1 cellular context compared by ENCODE assay signal in the genomic region with DNA sequence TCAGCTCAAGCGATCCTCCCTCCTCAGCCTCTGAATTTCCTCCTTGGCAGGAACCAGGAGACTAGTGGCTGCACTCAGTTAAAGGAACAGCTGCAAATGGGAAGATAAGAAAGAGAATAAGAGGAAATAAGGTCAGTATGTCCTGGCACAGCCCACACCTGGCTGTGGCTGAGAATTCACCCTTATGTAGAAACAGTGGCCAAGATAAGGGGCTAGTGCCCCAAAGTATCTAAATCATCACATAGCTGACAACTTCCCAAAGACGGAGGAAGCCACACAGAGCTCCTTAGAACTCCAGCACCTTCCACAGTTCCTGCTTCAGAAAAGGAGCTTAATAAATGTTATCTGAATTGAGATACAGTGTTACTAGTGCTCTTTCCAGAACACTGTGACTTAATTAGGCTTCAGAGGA.
TF ChIP-seq lines count a peak whose summit lies in the region.

No MANE protein-coding gene starts in this region.

TF ChIP-seq in SK-N-SH treated with all-trans-retinoic acid at 6 μM for 48 hours, 23 proteins besides CTCF, POLR2A, EP300 and RAD21 (continued from another document):
- TF ChIP-seq, protein P1, sequence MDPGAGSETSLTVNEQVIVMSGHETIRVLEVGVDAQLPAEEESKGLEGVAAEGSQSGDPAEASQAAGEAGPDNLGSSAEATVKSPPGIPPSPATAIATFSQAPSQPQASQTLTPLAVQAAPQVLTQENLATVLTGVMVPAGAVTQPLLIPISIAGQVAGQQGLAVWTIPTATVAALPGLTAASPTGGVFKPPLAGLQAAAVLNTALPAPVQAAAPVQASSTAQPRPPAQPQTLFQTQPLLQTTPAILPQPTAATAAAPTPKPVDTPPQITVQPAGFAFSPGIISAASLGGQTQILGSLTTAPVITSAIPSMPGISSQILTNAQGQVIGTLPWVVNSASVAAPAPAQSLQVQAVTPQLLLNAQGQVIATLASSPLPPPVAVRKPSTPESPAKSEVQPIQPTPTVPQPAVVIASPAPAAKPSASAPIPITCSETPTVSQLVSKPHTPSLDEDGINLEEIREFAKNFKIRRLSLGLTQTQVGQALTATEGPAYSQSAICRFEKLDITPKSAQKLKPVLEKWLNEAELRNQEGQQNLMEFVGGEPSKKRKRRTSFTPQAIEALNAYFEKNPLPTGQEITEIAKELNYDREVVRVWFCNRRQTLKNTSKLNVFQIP (CRISPR knock-in tag; IDR thresholded peaks at IDR 0.05; ENCODE audit: borderline replicate concordance, low read depth): no peak
- TF ChIP-seq ARNTL (CRISPR knock-in tag; IDR thresholded peaks at IDR 0.05; ENCODE audit: borderline replicate concordance, low read depth) (no peak), ZC3H10 (CRISPR knock-in tag; IDR thresholded peaks at IDR 0.05) (no peak), PPARA (CRISPR knock-in tag; IDR thresholded peaks at IDR 0.05; ENCODE audit: borderline replicate concordance) (no peak)
